2 cellular contexts compared by ENCODE assay signal in the genomic region with DNA sequence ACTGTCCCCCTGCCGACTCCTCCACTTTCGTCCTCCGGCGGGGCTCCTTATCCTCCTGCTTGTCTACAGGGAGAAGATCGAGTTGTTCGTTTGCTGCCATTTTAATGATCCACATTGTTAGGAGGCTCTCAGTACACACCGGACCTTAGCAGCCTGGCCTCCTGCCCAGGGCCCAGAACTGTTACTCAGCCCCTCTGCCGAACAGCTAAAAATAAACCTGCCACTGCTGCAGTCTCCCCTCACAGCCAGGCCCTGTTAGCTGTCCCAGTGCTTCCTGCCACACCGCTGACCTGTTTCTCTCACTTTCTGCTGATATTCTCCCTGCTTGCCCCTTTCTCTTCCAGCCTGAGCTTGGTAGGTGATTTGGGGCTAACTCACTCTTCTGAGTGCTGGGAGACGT.
TF ChIP-seq lines count a peak whose summit lies in the region.

No MANE protein-coding gene starts in this region.

TF ChIP-seq in liver, 16 proteins besides CTCF, POLR2A, EP300 and RAD21:
- TF ChIP-seq SP1 (IDR thresholded peaks at IDR 0.05) (peak; percentile 20), FOXA2 (IDR thresholded peaks at IDR 0.05) (no peak), NR2F2 (IDR thresholded peaks at IDR 0.05) (peak; percentile 19)

TF ChIP-seq in HepG2, 621 proteins besides CTCF, POLR2A, EP300 and RAD21:
- TF ChIP-seq, protein P1, sequence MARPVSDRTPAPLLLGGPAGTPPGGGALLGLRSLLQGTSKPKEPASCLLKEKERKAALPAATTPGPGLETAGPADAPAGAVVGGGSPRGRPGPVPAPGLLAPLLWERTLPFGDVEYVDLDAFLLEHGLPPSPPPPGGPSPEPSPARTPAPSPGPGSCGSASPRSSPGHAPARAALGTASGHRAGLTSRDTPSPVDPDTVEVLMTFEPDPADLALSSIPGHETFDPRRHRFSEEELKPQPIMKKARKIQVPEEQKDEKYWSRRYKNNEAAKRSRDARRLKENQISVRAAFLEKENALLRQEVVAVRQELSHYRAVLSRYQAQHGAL (CRISPR knock-in tag; IDR thresholded peaks at IDR 0.05; ENCODE audit: not compliant biosample characterization): no peak
- TF ChIP-seq, protein P2, sequence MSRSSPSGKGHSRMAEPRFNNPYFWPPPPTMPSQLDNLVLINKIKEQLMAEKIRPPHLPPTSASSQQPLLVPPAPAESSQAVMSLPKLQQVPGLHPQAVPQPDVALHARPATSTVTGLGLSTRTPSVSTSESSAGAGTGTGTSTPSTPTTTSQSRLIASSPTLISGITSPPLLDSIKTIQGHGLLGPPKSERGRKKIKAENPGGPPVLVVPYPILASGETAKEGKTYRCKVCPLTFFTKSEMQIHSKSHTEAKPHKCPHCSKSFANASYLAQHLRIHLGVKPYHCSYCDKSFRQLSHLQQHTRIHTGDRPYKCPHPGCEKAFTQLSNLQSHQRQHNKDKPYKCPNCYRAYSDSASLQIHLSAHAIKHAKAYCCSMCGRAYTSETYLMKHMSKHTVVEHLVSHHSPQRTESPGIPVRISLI (CRISPR knock-in tag; IDR thresholded peaks at IDR 0.05; ENCODE audit: borderline replicate concordance): no peak
- TF ChIP-seq, protein P3, sequence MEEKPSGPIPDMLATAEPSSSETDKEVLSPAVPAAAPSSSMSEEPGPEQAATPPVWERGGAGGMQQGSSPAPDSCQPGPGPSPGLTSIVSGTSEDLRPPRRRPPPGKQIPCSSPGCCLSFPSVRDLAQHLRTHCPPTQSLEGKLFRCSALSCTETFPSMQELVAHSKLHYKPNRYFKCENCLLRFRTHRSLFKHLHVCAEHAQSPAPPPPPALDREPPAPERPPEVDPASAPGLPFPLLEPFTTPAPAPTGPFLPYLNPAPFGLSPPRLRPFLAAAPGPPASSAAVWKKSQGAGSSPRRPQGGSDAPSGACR (CRISPR knock-in tag; IDR thresholded peaks at IDR 0.05): no peak
- no peak for TF ChIP-seq ZFP62 (CRISPR knock-in tag; IDR thresholded peaks at IDR 0.05)
- TF ChIP-seq, protein P4, sequence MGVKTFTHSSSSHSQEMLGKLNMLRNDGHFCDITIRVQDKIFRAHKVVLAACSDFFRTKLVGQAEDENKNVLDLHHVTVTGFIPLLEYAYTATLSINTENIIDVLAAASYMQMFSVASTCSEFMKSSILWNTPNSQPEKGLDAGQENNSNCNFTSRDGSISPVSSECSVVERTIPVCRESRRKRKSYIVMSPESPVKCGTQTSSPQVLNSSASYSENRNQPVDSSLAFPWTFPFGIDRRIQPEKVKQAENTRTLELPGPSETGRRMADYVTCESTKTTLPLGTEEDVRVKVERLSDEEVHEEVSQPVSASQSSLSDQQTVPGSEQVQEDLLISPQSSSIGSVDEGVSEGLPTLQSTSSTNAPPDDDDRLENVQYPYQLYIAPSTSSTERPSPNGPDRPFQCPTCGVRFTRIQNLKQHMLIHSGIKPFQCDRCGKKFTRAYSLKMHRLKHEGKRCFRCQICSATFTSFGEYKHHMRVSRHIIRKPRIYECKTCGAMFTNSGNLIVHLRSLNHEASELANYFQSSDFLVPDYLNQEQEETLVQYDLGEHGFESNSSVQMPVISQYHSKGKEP (CRISPR knock-in tag; IDR thresholded peaks at IDR 0.05): no peak
- TF ChIP-seq SRSF9 (IDR thresholded peaks at IDR 0.05; ENCODE audit: borderline replicate concordance, insufficient read depth, low read depth, low read length, poor library complexity, severe bottlenecking): no peak
- no peak for TF ChIP-seq FOXK1 (CRISPR knock-in tag; IDR thresholded peaks at IDR 0.05; ENCODE audit: borderline replicate concordance, low read depth)
- TF ChIP-seq IKZF1 (IDR thresholded peaks at IDR 0.05): no peak
- no peak for TF ChIP-seq ZBTB3 (CRISPR knock-in tag; IDR thresholded peaks at IDR 0.05; ENCODE audit: borderline replicate concordance, low read depth)
- no peak for TF ChIP-seq SIN3A (IDR thresholded peaks at IDR 0.05; ENCODE audit: borderline replicate concordance, low read depth, low read length)
- TF ChIP-seq ZNF792 (CRISPR knock-in tag; IDR thresholded peaks at IDR 0.05): no peak
- TF ChIP-seq RBFOX2 (IDR thresholded peaks at IDR 0.05; ENCODE audit: low read depth, low read length): no peak
- TF ChIP-seq, protein P5, sequence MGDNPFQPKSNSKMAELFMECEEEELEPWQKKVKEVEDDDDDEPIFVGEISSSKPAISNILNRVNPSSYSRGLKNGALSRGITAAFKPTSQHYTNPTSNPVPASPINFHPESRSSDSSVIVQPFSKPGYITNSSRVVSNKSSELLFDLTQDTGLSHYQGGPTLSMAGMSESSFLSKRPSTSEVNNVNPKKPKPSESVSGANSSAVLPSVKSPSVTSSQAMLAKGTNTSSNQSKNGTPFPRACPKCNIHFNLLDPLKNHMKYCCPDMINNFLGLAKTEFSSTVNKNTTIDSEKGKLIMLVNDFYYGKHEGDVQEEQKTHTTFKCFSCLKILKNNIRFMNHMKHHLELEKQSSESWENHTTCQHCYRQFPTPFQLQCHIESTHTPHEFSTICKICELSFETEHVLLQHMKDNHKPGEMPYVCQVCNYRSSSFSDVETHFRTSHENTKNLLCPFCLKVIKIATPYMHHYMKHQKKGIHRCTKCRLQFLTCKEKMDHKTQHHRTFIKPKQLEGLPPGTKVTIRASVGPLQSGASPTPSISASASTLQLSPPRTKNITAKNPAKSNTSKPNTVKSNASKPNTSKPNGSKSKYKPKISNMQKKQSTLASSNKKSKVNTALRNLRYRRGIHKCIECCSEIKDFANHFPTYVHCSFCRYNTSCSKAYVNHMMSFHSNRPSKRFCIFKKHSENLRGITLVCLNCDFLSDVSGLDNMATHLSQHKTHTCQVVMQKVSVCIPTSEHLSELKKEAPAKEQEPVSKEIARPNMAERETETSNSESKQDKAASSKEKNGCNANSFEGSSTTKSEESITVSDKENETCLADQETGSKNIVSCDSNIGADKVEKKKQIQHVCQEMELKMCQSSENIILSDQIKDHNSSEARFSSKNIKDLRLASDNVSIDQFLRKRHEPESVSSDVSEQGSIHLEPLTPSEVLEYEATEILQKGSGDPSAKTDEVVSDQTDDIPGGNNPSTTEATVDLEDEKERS (CRISPR knock-in tag; IDR thresholded peaks at IDR 0.05): no peak
- TF ChIP-seq, protein P6, sequence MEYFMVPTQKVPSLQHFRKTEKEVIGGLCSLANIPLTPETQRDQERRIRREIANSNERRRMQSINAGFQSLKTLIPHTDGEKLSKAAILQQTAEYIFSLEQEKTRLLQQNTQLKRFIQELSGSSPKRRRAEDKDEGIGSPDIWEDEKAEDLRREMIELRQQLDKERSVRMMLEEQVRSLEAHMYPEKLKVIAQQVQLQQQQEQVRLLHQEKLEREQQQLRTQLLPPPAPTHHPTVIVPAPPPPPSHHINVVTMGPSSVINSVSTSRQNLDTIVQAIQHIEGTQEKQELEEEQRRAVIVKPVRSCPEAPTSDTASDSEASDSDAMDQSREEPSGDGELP (IDR thresholded peaks at IDR 0.05; ENCODE audit: borderline replicate concordance, low read depth): no peak
- no peak for TF ChIP-seq HOXA7 (CRISPR knock-in tag; IDR thresholded peaks at IDR 0.05)
